Comparison of ENCODE assay signal across 22 cellular contexts in the genomic region with DNA sequence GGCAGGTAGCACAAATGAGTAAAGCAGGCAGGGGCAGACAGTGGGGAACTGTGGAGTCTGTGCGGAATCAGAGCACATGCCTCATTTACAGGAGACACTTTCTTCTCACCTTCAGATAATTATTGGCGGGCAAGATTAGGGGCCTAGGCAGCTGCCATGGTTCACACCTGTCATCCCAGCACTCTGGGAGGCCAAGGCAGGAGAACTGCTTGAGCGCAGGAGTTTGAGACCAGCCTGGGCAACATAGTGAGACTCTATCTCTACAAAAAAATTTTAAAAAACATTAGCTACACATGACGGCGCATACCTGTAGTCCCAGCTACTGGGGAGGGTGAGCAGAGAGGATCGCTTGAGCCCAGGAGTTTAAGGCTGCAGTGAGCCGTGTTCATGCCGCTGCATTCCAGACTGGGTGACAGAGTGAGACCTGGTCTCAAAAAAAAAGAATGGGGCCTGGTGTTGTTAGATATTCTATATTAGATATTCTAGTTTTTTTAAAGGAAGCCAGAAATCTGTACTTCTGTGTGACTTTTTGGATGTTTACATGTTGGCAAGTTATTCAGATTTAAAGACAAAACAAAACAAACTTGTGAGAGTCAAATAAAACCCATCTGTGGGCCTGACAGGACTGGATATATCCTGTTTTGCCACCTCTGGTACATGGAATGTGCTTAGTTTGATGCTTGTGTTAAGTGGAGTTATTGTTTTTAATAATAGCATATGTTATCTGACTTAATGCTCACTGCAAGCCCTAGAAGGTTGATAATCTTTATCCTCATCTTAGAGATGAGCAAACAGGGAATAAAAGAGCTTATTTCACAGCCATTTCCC. TPM values are rescaled to one million over a fixed set of nuclear protein-coding genes. Genes with fewer than 3 reads are reported as not detected.
A peak's percentile ranks its signal among the peaks of the same experiment; 100 is the strongest.
DNase-seq lines count a peak whose midpoint lies in the region; ATAC-seq, FAIRE-seq and TF ChIP-seq lines count a peak whose summit lies in the region.
"Had no signal": no experiment of that assay in that cellular context is flagged by ENCODE, and none has a peak within 500 bp of the region (broad histone marks: within the 10 kb centered on the region; RNA-seq: fewer than 3 reads in every experiment).

No MANE protein-coding gene starts in this region.

- TF ChIP-seq CTCF in GM10266 (IDR thresholded peaks at IDR 0.05; ENCODE audit: control insufficient read depth, insufficient read depth, low read depth, missing control alignments) (no peak), PC-9 (conservative IDR thresholded peaks at IDR 0.05) (no peak), parathyroid adenoma (IDR thresholded peaks at IDR 0.05) (no peak), HepG2 (CRISPR knock-in tag; IDR thresholded peaks at IDR 0.05) (no peak)

- H3K36me3 ChIP-seq in PC-9 (ENCODE audit: low read depth) (no peaks in the 10 kb centered on the region), parathyroid adenoma (ENCODE audit: control insufficient read depth, insufficient read depth, low read length) (no peaks in the 10 kb centered on the region), HepG2 (replicated peaks in 1 of 2; ENCODE audit: control insufficient read depth in 1 of 2, insufficient read depth in 2 of 2, low read length in 2 of 2) (no peaks in the 10 kb centered on the region)

- no peaks in the 10 kb centered on the region for H3K9me2 ChIP-seq in PC-9 (ENCODE audit: insufficient read depth)

- BruUV-seq in PC-9 (replicated peaks; lab: Mats Ljungman, UMichigan): no TSS peak
- BruUV-seq in HepG2 (replicated peaks; lab: Mats Ljungman, UMichigan): no TSS peak

- H3K4me1 ChIP-seq in PC-9 (replicated peaks; ENCODE audit: insufficient read depth): peaks cover 54% of the 10 kb centered on the region
- H3K4me1 ChIP-seq in parathyroid adenoma: peaks cover 32% of the 10 kb centered on the region
- peaks cover 46% of the 10 kb centered on the region for H3K4me1 ChIP-seq in HepG2 (ENCODE audit: insufficient read depth, low read length)

- WGBS in HepG2 (ENCODE audit: low lambda C conversion rate): 93% methylated on average over 8 of the region's 8 CpGs

- H3F3A ChIP-seq in PC-9 (ENCODE audit: insufficient read depth, low read depth): peaks cover 47% of the 10 kb centered on the region

- H3K4me2 ChIP-seq in PC-9 (peak overlapping the region; percentile 63; the same call in 1 of the 2 replicates), parathyroid adenoma (ENCODE audit: low read length) (no peak overlapping the region), HepG2 (ENCODE audit: low read depth, low read length) (no peak overlapping the region)

- in situ Hi-C loops in HepG2 (cut with HindIII; ENCODE audit: extremely low pct_ligation_motif_present, low pct_unique_long_range_greater_than_20kb): no loop called here

- H3K9ac ChIP-seq in parathyroid adenoma (no peak overlapping the region), HepG2 (ENCODE audit: insufficient read depth, low read depth, low read length) (no peak overlapping the region)

- peaks cover 21% of the 10 kb centered on the region for H3K27me3 Mint-ChIP-seq in activated CD4-positive, alpha-beta memory T cell treated with anti-CD3 and anti-CD28 coated beads for 36 hours

- POLR2A ChIA-PET in PC-9 (lab: Charles Lee; ENCODE audit: unreplicated experiment): interaction anchor here (0.7 kb wide), 1 partner anchor 32 kb away, joined by 21 read pairs; no protein-coding TSS in a partner anchor
- POLR2A ChIA-PET in HepG2 (lab: Yijun Ruan, JAX): no interaction called here
- POLR2A ChIA-PET in activated CD4-positive, alpha-beta memory T cell treated with anti-CD3 and anti-CD28 coated beads for 36 hours (lab: Charles Lee): no interaction called here

- H3K27ac ChIP-seq in PC-9: peak overlapping the region; percentile 69; the same call in 1 of the 2 replicates
- H3K27ac ChIP-seq in parathyroid adenoma: no peak overlapping the region
- H3K27ac ChIP-seq in HepG2 (ENCODE audit: extremely low read length, insufficient read depth, low read length): no peak overlapping the region

- intact Hi-C loops in PC-9 (cut with micrococcal nuclease; ENCODE audit: unreplicated experiment) (loop anchor here (5.0 kb wide), 1 partner anchor 868 kb away; no protein-coding TSS in a partner anchor), HepG2 (cut with micrococcal nuclease; ENCODE audit: unreplicated experiment) (no loop called here)
- intact Hi-C loops in activated CD4-positive, alpha-beta memory T cell treated with anti-CD3 and anti-CD28 coated beads for 36 hours (cut with micrococcal nuclease): no loop called here

- no peaks in the 10 kb centered on the region for H3K36me3 Mint-ChIP-seq in activated CD4-positive, alpha-beta memory T cell treated with anti-CD3 and anti-CD28 coated beads for 36 hours
- H3K36me3 Mint-ChIP-seq: naive B cell had no signal

- ATAC-seq in HepG2 (no peak), GM21825 (IDR thresholded peaks at IDR 0.05; ENCODE audit: unreplicated experiment) (no peak), GM18502 (IDR thresholded peaks at IDR 0.05; ENCODE audit: poor library complexity, unreplicated experiment) (no peak)
- ATAC-seq: activated CD4-positive, CD25-positive, alpha-beta regulatory T cell treated with anti-CD3 and anti-CD28 coated beads, Interleukin-2, amount 50 U/mL, for 24 hours; stimulated activated naive CD8-positive, alpha-beta T cell treated with anti-CD3 and anti-CD28 coated beads, Interleukin-15, amount 100 ng/mL, for 72 hours had no signal

- H3K4me3 ChIP-seq in PC-9 (no peak overlapping the region), parathyroid adenoma (ENCODE audit: low read depth, low read length) (no peak overlapping the region), HepG2 (replicated peaks in 1 of 3; ENCODE audit: insufficient read depth in 1 of 3, low read depth in 2 of 3, low read length in 3 of 3) (no peak overlapping the region)

- no peak for TF ChIP-seq POLR2A in HepG2 (IDR thresholded peaks at IDR 0.05; ENCODE audit: insufficient read depth in 1 of 2, low read depth in 2 of 2, low read length in 2 of 2)

- DNase-seq in GM10266 (ENCODE audit: extremely low spot score) (peak; percentile 3), PC-9 (no peak), fibroblast of gingiva (ENCODE audit: low read depth) (peak; percentile 21), HepG2 (ENCODE audit: low spot score) (no peak)
- no peak for DNase-seq in activated CD4-positive, alpha-beta memory T cell treated with anti-CD3 and anti-CD28 coated beads for 36 hours
- DNase-seq: activated CD8-positive, alpha-beta memory T cell treated with anti-CD3 and anti-CD28 coated beads for 24 hours; activated naive CD4-positive, alpha-beta T cell treated with anti-CD3 and anti-CD28 coated beads for 36 hours; activated T-cell treated with anti-CD3 and anti-CD28 coated beads, Interleukin-2, amount 50 U/mL, for 48 hours; Calu3; foreskin melanocyte; HCEC 1CT; mammary epithelial cell; naive B cell; NCI-H1436; RPMI8226; stimulated activated naive CD8-positive, alpha-beta T cell treated with anti-CD3 and anti-CD28 coated beads, Interleukin-15, amount 100 ng/mL, for 72 hours had no signal

- FAIRE-seq in HepG2 (lab: Jason Lieb, UNC): no peak
- FAIRE-seq: GM18507, islet of Langerhans had no signal

- H3K4me3 Mint-ChIP-seq in activated CD4-positive, alpha-beta memory T cell treated with anti-CD3 and anti-CD28 coated beads for 36 hours: no peak overlapping the region
- H3K4me3 Mint-ChIP-seq: activated naive CD4-positive, alpha-beta T cell treated with anti-CD3 and anti-CD28 coated beads for 36 hours; naive B cell; stimulated activated naive CD8-positive, alpha-beta T cell treated with anti-CD3 and anti-CD28 coated beads, Interleukin-15, amount 100 ng/mL, for 72 hours had no signal

- no peaks in the 10 kb centered on the region for H3K79me2 ChIP-seq in PC-9 (ENCODE audit: low read depth)
- H3K79me2 ChIP-seq in parathyroid adenoma: no peaks in the 10 kb centered on the region
- H3K79me2 ChIP-seq in HepG2 (ENCODE audit: insufficient read depth, low read length): no peaks in the 10 kb centered on the region

- H3K9me3 Mint-ChIP-seq in activated CD4-positive, alpha-beta memory T cell treated with anti-CD3 and anti-CD28 coated beads for 36 hours: no peaks in the 10 kb centered on the region
- H3K9me3 Mint-ChIP-seq: activated naive CD4-positive, alpha-beta T cell treated with anti-CD3 and anti-CD28 coated beads for 36 hours; stimulated activated naive CD8-positive, alpha-beta T cell treated with anti-CD3 and anti-CD28 coated beads, Interleukin-15, amount 100 ng/mL, for 72 hours had no signal

- H2AFZ ChIP-seq in PC-9 (no peak overlapping the region), parathyroid adenoma (peak overlapping the region; percentile 74), HepG2 (ENCODE audit: low read length) (no peak overlapping the region)

- H3K27me3 ChIP-seq in PC-9 (ENCODE audit: insufficient read depth, low read depth) (no peaks in the 10 kb centered on the region), parathyroid adenoma (ENCODE audit: control insufficient read depth, insufficient read depth, low read length) (no peaks in the 10 kb centered on the region), HepG2 (ENCODE audit: control insufficient read depth in 1 of 2, insufficient read depth in 2 of 2, low read length in 2 of 2) (no peaks in the 10 kb centered on the region)

- peaks cover 11% of the 10 kb centered on the region for H3K4me1 Mint-ChIP-seq in activated CD4-positive, alpha-beta memory T cell treated with anti-CD3 and anti-CD28 coated beads for 36 hours (ENCODE audit: low read depth)

- no peak overlapping the region for H3K27ac Mint-ChIP-seq in activated CD4-positive, alpha-beta memory T cell treated with anti-CD3 and anti-CD28 coated beads for 36 hours
- H3K27ac Mint-ChIP-seq: activated naive CD4-positive, alpha-beta T cell treated with anti-CD3 and anti-CD28 coated beads for 36 hours; naive B cell; stimulated activated naive CD8-positive, alpha-beta T cell treated with anti-CD3 and anti-CD28 coated beads, Interleukin-15, amount 100 ng/mL, for 72 hours had no signal

- no peak for TF ChIP-seq RAD21 in HepG2 (CRISPR knock-in tag; IDR thresholded peaks at IDR 0.05)

- no peaks in the 10 kb centered on the region for H3K9me3 ChIP-seq in PC-9 (ENCODE audit: insufficient read depth, low read depth)
- no peaks in the 10 kb centered on the region for H3K9me3 ChIP-seq in parathyroid adenoma (ENCODE audit: control insufficient read depth, low read length)
- no peaks in the 10 kb centered on the region for H3K9me3 ChIP-seq in HepG2 (ENCODE audit: low read length)

- TF ChIP-seq EP300 in HepG2 (IDR thresholded peaks at IDR 0.05; ENCODE audit: low read depth in 2 of 2, low read length in 2 of 2) (no peak), HepG2 (CRISPR knock-in tag; IDR thresholded peaks at IDR 0.05; ENCODE audit: borderline replicate concordance) (no peak)

- no peaks in the 10 kb centered on the region for H4K20me1 ChIP-seq in PC-9 (ENCODE audit: insufficient read depth)
- H4K20me1 ChIP-seq in HepG2 (ENCODE audit: insufficient read depth, low read length): no peaks in the 10 kb centered on the region

- CTCF ChIA-PET in PC-9 (lab: Charles Lee) (interaction anchor here (0.6 kb wide), 1 partner anchor 40 kb away, joined by 3 read pairs; no protein-coding TSS in a partner anchor), HepG2 (lab: Yijun Ruan, JAX; ENCODE audit: low intra/inter-chr PET ratio, low total read pairs) (interaction anchor here (2.7 kb wide), 1 partner anchor 39 kb away, joined by 9 read pairs; no protein-coding TSS in a partner anchor)
- CTCF ChIA-PET in activated CD4-positive, alpha-beta memory T cell treated with anti-CD3 and anti-CD28 coated beads for 36 hours (lab: Charles Lee): interaction anchor here (1.6 kb wide), 1 partner anchor 39 kb away, joined by 3 read pairs; no protein-coding TSS in a partner anchor

RNA-seq across cellular contexts. Expression of gene LPCAT2, which starts 4.9 kb away (rescaled TPM):
- total RNA-seq in PC-9 (2021): 87.7 and 92.6 TPM in 2 replicates
- total RNA-seq in HepG2 (2016; rRNA removed; fragmentation: Illumina TruSeq; extraction: Trizol): 7.7 and 9.9 TPM in 2 replicates
- 1.1 and 1.2 TPM in 2 replicates for total RNA-seq in HepG2 (2016; cell fraction: cytosol; rRNA removed; fragmentation: Illumina TruSeq; extraction: Trizol; ENCODE audit: low read depth)
- total RNA-seq in HepG2 (2016; cell fraction: insoluble cytoplasmic fraction; rRNA removed; fragmentation: Illumina TruSeq; extraction: Trizol): 5.5 and 12.0 TPM in 2 replicates
- total RNA-seq in HepG2 (2016; cell fraction: membrane; rRNA removed; fragmentation: Illumina TruSeq; extraction: Trizol): 1.3 and 1.9 TPM in 2 replicates
- 15.2 and 20.7 TPM in 2 replicates for total RNA-seq in HepG2 (2016; cell fraction: nucleus; rRNA removed; fragmentation: Illumina TruSeq; extraction: Trizol)
- 12.5 and 17.6 TPM in 2 replicates for polyA plus RNA-seq in HepG2 (2011; rRNA removed)
- 5.2 and 8.1 TPM in 2 replicates for polyA plus RNA-seq in HepG2 (2011; cell fraction: cytosol; rRNA removed)
- polyA plus RNA-seq in HepG2 (2011; cell fraction: nucleus; rRNA removed): 6.2 and 7.9 TPM in 2 replicates
- 13.3 and 13.4 TPM in 2 replicates for polyA plus RNA-seq in HepG2 (2012)
- 0.63 and 0.83 TPM in 2 replicates for polyA plus RNA-seq in HepG2 (2016; cell fraction: cytosol; fragmentation: Illumina TruSeq; extraction: Trizol; ENCODE audit: low read depth)
- 6.3 and 6.8 TPM in 2 replicates for polyA plus RNA-seq in HepG2 (2016; cell fraction: insoluble cytoplasmic fraction; fragmentation: Illumina TruSeq; extraction: Trizol; ENCODE audit: low read depth)
- polyA plus RNA-seq in HepG2 (2016; cell fraction: membrane; fragmentation: Illumina TruSeq; extraction: Trizol; ENCODE audit: low read depth): 1.2 and 1.6 TPM in 2 replicates
- 20.8 and 23.5 TPM in 2 replicates for polyA plus RNA-seq in HepG2 (2016; cell fraction: nucleus; fragmentation: Illumina TruSeq; extraction: Trizol; ENCODE audit: insufficient read depth, low read depth)
- 2.4 and 13.2 TPM in 2 replicates for polyA minus RNA-seq in HepG2 (2011; rRNA and poly(A)+ RNA removed; ENCODE audit: low replicate concordance)
- polyA minus RNA-seq in HepG2 (2011; cell fraction: cytosol; rRNA and poly(A)+ RNA removed): 7.6 and 12.2 TPM in 2 replicates
- 24.1 and 26.9 TPM in 2 replicates for polyA minus RNA-seq in HepG2 (2011; cell fraction: nucleus; rRNA and poly(A)+ RNA removed)
- under 1 TPM; 0.12 to 0.40 TPM for total RNA-seq in activated CD4-positive, alpha-beta memory T cell treated with anti-CD3 and anti-CD28 coated beads for 36 hours

RNA-seq across cellular contexts. Expression of gene MMP2, which starts 24.9 kb away (rescaled TPM):
- total RNA-seq in PC-9 (2021) (0.50 and 1.6 TPM in 2 replicates), HepG2 (2016; rRNA removed; fragmentation: Illumina TruSeq; extraction: Trizol) (0.29 and 0.31 TPM in 2 replicates)
- not detected in 2 replicates for total RNA-seq in HepG2 (2016; cell fraction: cytosol; rRNA removed; fragmentation: Illumina TruSeq; extraction: Trizol; ENCODE audit: low read depth)
- 0.30 and 0.54 TPM in 2 replicates for total RNA-seq in HepG2 (2016; cell fraction: insoluble cytoplasmic fraction; rRNA removed; fragmentation: Illumina TruSeq; extraction: Trizol)
- 0.10 and 0.87 TPM in 2 replicates for total RNA-seq in HepG2 (2016; cell fraction: membrane; rRNA removed; fragmentation: Illumina TruSeq; extraction: Trizol)
- 0.63 and 1.1 TPM in 2 replicates for total RNA-seq in HepG2 (2016; cell fraction: nucleus; rRNA removed; fragmentation: Illumina TruSeq; extraction: Trizol)
- 1.3 TPM in 2 replicates for polyA plus RNA-seq in HepG2 (2011; rRNA removed)
- polyA plus RNA-seq in HepG2 (2011; cell fraction: cytosol; rRNA removed): 0.74 and 0.94 TPM in 2 replicates
- 0.84 and 0.92 TPM in 2 replicates for polyA plus RNA-seq in HepG2 (2011; cell fraction: nucleus; rRNA removed)
- 0.21 and 0.65 TPM in 2 replicates for polyA plus RNA-seq in HepG2 (2012)
- polyA plus RNA-seq in HepG2 (2016; cell fraction: cytosol; fragmentation: Illumina TruSeq; extraction: Trizol; ENCODE audit: low read depth): 0.25 and 0.49 TPM in 2 replicates
- polyA plus RNA-seq in HepG2 (2016; cell fraction: insoluble cytoplasmic fraction; fragmentation: Illumina TruSeq; extraction: Trizol; ENCODE audit: low read depth): 0.27 and 0.80 TPM in 2 replicates
- polyA plus RNA-seq in HepG2 (2016; cell fraction: membrane; fragmentation: Illumina TruSeq; extraction: Trizol; ENCODE audit: low read depth): 0.63 and 1.00 TPM in 2 replicates
- polyA plus RNA-seq in HepG2 (2016; cell fraction: nucleus; fragmentation: Illumina TruSeq; extraction: Trizol; ENCODE audit: insufficient read depth, low read depth): 0.67 and 0.96 TPM in 2 replicates
- polyA minus RNA-seq in HepG2 (2011; rRNA and poly(A)+ RNA removed; ENCODE audit: low replicate concordance): 1.5 and 3.0 TPM in 2 replicates
- 1.4 and 1.9 TPM in 2 replicates for polyA minus RNA-seq in HepG2 (2011; cell fraction: cytosol; rRNA and poly(A)+ RNA removed)
- 0.75 and 2.6 TPM in 2 replicates for polyA minus RNA-seq in HepG2 (2011; cell fraction: nucleus; rRNA and poly(A)+ RNA removed)
- not detected for total RNA-seq in activated CD4-positive, alpha-beta memory T cell treated with anti-CD3 and anti-CD28 coated beads for 36 hours
- total RNA-seq: activated naive CD4-positive, alpha-beta T cell treated with anti-CD3 and anti-CD28 coated beads for 36 hours; Calu3 had no signal

Comparison
In these comparisons a context has a peak if more than half of its experiments do, and no peak if none do; other contexts are left out.
1. DNase-seq: peak in GM10266 (single experiment) and fibroblast of gingiva (single experiment); none in PC-9 (0 of 2), HepG2 (single experiment) and activated CD4-positive, alpha-beta memory T cell treated with anti-CD3 and anti-CD28 coated beads for 36 hours (single experiment).